ENCODE assay signal across 8 cellular contexts in the genomic region with DNA sequence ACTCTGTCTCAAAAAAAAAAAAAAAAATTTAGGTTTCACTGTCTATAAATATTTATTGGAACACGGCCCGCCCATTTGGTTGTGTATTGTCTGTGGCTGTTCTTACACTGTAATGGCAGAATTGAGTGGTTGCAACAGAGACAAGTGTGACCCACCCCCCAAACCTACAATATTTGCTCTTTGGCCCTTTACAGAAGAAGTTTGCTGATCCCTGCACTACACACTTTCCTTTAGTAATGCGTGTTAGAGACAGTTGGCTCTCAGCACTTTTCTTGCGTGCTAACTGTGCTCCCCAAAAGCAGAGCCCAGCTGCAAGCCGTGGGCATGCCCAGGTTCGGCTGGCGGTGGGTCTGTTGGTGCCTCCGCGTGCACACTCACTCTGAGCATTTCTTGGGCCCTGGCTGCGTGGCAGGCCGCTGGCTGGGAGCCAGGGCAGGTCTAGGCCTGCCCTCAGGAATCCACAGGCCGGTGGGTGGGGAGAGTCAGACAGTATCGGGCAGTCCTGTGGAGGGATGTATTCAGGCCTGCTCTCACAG.
DNase-seq lines count a peak whose midpoint lies in the region; ATAC-seq and TF ChIP-seq lines count a peak whose summit lies in the region.

No MANE protein-coding gene starts in this region.

- no peaks in the 10 kb centered on the region for H3F3A ChIP-seq in PC-3 (ENCODE audit: low read length, unreplicated experiment)

- DNase-seq in WERI-Rb-1 (peak; percentile 53), prostate gland (ENCODE audit: low spot score) (peak; percentile 72), PC-3 (no peak)
- DNase-seq in effector memory CD8-positive, alpha-beta T cell = no peak
- no peak for DNase-seq in activated CD4-positive, CD25-positive, alpha-beta regulatory T cell (lab: John Stamatoyannopoulos, UW)
- no peak for DNase-seq in natural killer cell treated with Interleukin-12 subunit alpha and Interleukin-12 subunit beta and Interleukin-15 and Interleukin-18, amount 100 ng/mL, for 72 hours (ENCODE audit: low spot score)

- H3K4me3 ChIP-seq in WERI-Rb-1 (ENCODE audit: low read depth, low read length) (no peak overlapping the region), prostate gland (no peak overlapping the region), PC-3 (ENCODE audit: low read length) (no peak overlapping the region)

- CTCF ChIA-PET in PC-3 (lab: Charles Lee) = no interaction called here

- ATAC-seq in GM18907 (IDR thresholded peaks at IDR 0.05; ENCODE audit: unreplicated experiment) (peak; percentile 36), HG03175 (IDR thresholded peaks at IDR 0.05; ENCODE audit: unreplicated experiment) (peak; percentile 48), PC-3 (no peak)
- no peak for ATAC-seq in effector memory CD8-positive, alpha-beta T cell (replicated peaks)
- ATAC-seq in natural killer cell treated with Interleukin-12 subunit alpha and Interleukin-12 subunit beta and Interleukin-15 and Interleukin-18, amount 100 ng/mL, for 72 hours = no peak

- H3K9me3 ChIP-seq in WERI-Rb-1 (ENCODE audit: severe bottlenecking) (no peaks in the 10 kb centered on the region), prostate gland (no peaks in the 10 kb centered on the region), PC-3 (ENCODE audit: low read length) (no peaks in the 10 kb centered on the region)

- intact Hi-C loops in prostate gland (cut with DNase I) (no loop called here), PC-3 (cut with micrococcal nuclease) (no loop called here)

- no peaks in the 10 kb centered on the region for H3K9me3 Mint-ChIP-seq in effector memory CD8-positive, alpha-beta T cell
- no peaks in the 10 kb centered on the region for H3K9me3 Mint-ChIP-seq in natural killer cell treated with Interleukin-12 subunit alpha and Interleukin-12 subunit beta and Interleukin-15 and Interleukin-18, amount 100 ng/mL, for 72 hours

- no peak overlapping the region for H3K4me2 ChIP-seq in PC-3 (ENCODE audit: low read length)

- H3K36me3 ChIP-seq in WERI-Rb-1 = no peaks in the 10 kb centered on the region
- peaks cover 0 to 2% of the 10 kb centered on the region in 2 donors for H3K36me3 ChIP-seq in prostate gland
- no peaks in the 10 kb centered on the region; the same call in 1 of the 2 replicates for H3K36me3 ChIP-seq in PC-3 (ENCODE audit: low read depth, low read length)

- 53% methylated on average over 13 of the region's 13 CpGs for whole genome bisulfite sequencing in prostate gland

- H3K27ac Mint-ChIP-seq in effector memory CD8-positive, alpha-beta T cell = no peak overlapping the region
- H3K27ac Mint-ChIP-seq in natural killer cell treated with Interleukin-12 subunit alpha and Interleukin-12 subunit beta and Interleukin-15 and Interleukin-18, amount 100 ng/mL, for 72 hours = no peak overlapping the region

- H3K27me3 Mint-ChIP-seq in effector memory CD8-positive, alpha-beta T cell = no peaks in the 10 kb centered on the region
- no peaks in the 10 kb centered on the region for H3K27me3 Mint-ChIP-seq in natural killer cell treated with Interleukin-12 subunit alpha and Interleukin-12 subunit beta and Interleukin-15 and Interleukin-18, amount 100 ng/mL, for 72 hours

- no TSS peak for BruUV-seq in PC-3 (replicated peaks; lab: Mats Ljungman, UMichigan)

- no peak overlapping the region for H3K9ac ChIP-seq in PC-3 (ENCODE audit: low read length)

- H3K79me2 ChIP-seq in PC-3 (ENCODE audit: low read length) = peaks cover 85% of the 10 kb centered on the region

- peak; percentile 27 for TF ChIP-seq POLR2A in prostate gland (IDR thresholded peaks at IDR 0.05)

- H3K4me1 Mint-ChIP-seq in effector memory CD8-positive, alpha-beta T cell (ENCODE audit: low read depth in 2 of 2) = peaks cover 0 to 4% of the 10 kb centered on the region in 2 donors
- peaks cover 2 to 5% of the 10 kb centered on the region in 2 donors for H3K4me1 Mint-ChIP-seq in natural killer cell treated with Interleukin-12 subunit alpha and Interleukin-12 subunit beta and Interleukin-15 and Interleukin-18, amount 100 ng/mL, for 72 hours (ENCODE audit: low read depth in 2 of 2)

- no peaks in the 10 kb centered on the region for H3K9me2 ChIP-seq in PC-3 (replicated peaks; ENCODE audit: low read length)

- no peaks in the 10 kb centered on the region for H3K36me3 Mint-ChIP-seq in effector memory CD8-positive, alpha-beta T cell (ENCODE audit: insufficient read depth)
- H3K36me3 Mint-ChIP-seq in natural killer cell treated with Interleukin-12 subunit alpha and Interleukin-12 subunit beta and Interleukin-15 and Interleukin-18, amount 100 ng/mL, for 72 hours = no peaks in the 10 kb centered on the region

- H3K4me3 Mint-ChIP-seq in effector memory CD8-positive, alpha-beta T cell = no peak overlapping the region
- H3K4me3 Mint-ChIP-seq in natural killer cell treated with Interleukin-12 subunit alpha and Interleukin-12 subunit beta and Interleukin-15 and Interleukin-18, amount 100 ng/mL, for 72 hours = no peak overlapping the region

- H3K27ac ChIP-seq in WERI-Rb-1 (peak overlapping the region; percentile 48), prostate gland (peak overlapping the region; percentile 65 to 75), PC-3 (ENCODE audit: low read length) (no peak overlapping the region)

- H3K4me1 ChIP-seq in prostate gland (replicated peaks) (peaks cover 17% of the 10 kb centered on the region), PC-3 (ENCODE audit: insufficient read depth, low read length) (no peaks in the 10 kb centered on the region)

- H3K27me3 ChIP-seq in WERI-Rb-1 (ENCODE audit: insufficient read depth, low read depth, severe bottlenecking) (no peaks in the 10 kb centered on the region), prostate gland (replicated peaks; ENCODE audit: insufficient read depth) (no peaks in the 10 kb centered on the region), PC-3 (ENCODE audit: low read length) (no peaks in the 10 kb centered on the region)

- no peak for TF ChIP-seq CTCF in WERI-Rb-1 (IDR thresholded peaks at IDR 0.05; ENCODE audit: low read depth, low read length)
- TF ChIP-seq CTCF in prostate gland (IDR thresholded peaks at IDR 0.05) = no peak
- no peak for TF ChIP-seq CTCF in PC-3 (conservative IDR thresholded peaks at IDR 0.05; ENCODE audit: low read depth, low read length)

- H4K20me1 ChIP-seq in PC-3 (ENCODE audit: low read length) = no peaks in the 10 kb centered on the region; the same call in 1 of the 2 replicates

- POLR2A ChIA-PET in PC-3 (lab: Charles Lee; ENCODE audit: unreplicated experiment) = no interaction called here

- no peak overlapping the region for H2AFZ ChIP-seq in PC-3 (ENCODE audit: low read length)

Comparison
In these comparisons a context has a peak if more than half of its experiments do, and no peak if none do; other contexts are left out.
1. ATAC-seq: peak in GM18907 (single experiment) and HG03175 (single experiment); none in PC-3 (single experiment), effector memory CD8-positive, alpha-beta T cell (single experiment) and natural killer cell treated with Interleukin-12 subunit alpha and Interleukin-12 subunit beta and Interleukin-15 and Interleukin-18, amount 100 ng/mL, for 72 hours (0 of 2).
2. DNase-seq: peak in WERI-Rb-1 (single experiment) and prostate gland (single experiment); none in PC-3 (single experiment), effector memory CD8-positive, alpha-beta T cell (0 of 3), activated CD4-positive, CD25-positive, alpha-beta regulatory T cell (0 of 4) and natural killer cell treated with Interleukin-12 subunit alpha and Interleukin-12 subunit beta and Interleukin-15 and Interleukin-18, amount 100 ng/mL, for 72 hours (single experiment).